In the genomic region with DNA sequence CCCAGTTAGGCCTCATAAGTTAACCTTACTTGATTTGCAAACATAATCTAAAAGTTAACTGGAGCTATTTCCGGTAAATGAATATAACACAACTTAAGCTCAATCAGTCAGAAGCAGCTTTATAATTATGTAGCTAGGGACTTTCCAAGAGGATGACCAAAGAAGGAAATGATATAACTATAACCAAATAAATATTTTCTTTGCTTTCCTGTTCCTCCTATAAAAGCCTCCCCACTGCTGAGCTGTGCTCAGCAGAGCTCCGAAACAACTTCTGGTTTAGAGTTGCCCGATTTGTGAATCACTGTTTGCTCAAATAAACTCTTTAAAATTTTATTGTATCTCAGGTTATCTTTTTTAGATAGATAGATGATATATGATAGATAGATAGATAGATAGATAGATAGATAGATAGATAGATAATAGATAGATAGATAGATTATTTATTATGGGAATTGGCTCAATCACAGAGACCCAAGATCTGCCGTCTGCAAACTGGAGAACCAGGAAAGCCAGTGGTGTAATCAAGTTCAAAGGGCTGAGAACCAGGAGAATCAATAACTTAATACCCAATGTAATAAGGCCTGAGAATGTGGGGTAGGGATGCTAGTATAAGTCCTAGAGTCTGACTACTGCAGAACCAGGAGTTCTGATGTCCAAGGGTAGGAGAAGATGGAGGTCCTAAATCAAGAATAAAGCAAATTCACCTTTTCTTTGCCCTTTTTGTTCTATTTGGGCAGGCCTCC, we compare ENCODE assay signal across 14 cellular contexts. TPM values are rescaled to one million over a fixed set of nuclear protein-coding genes. Genes with fewer than 3 reads are reported as not detected.
DNase-seq lines count a peak whose midpoint lies in the region; ATAC-seq and TF ChIP-seq lines count a peak whose summit lies in the region.
"Had no signal": no experiment of that assay in that cellular context is flagged by ENCODE, and none has a peak within 500 bp of the region (broad histone marks: within the 10 kb centered on the region; RNA-seq: fewer than 3 reads in every experiment).

No MANE protein-coding gene starts in this region.

- H3K9me3 ChIP-seq in PC-3 (ENCODE audit: low read length), result no peaks in the 10 kb centered on the region

- H3K27me3 Mint-ChIP-seq in brain, result no peaks in the 10 kb centered on the region
- H3K27me3 Mint-ChIP-seq: CD4-positive, alpha-beta memory T cell had no signal

- CTCF ChIA-PET in PC-3 (lab: Charles Lee), result no interaction called here

- BruUV-seq in PC-3 (replicated peaks; lab: Mats Ljungman, UMichigan), result TSS peak; percentile 14

- peaks cover 32% of the 10 kb centered on the region for H3K4me1 ChIP-seq in PC-3 (ENCODE audit: insufficient read depth, low read length)

- peaks cover 10% of the 10 kb centered on the region for H3K4me1 Mint-ChIP-seq in brain
- H3K4me1 Mint-ChIP-seq: CD4-positive, alpha-beta memory T cell had no signal

- peak overlapping the region; percentile 60 for H2AFZ ChIP-seq in PC-3 (ENCODE audit: low read length)
- H2AFZ ChIP-seq: GM23338 had no signal

- H3F3A ChIP-seq in PC-3 (ENCODE audit: low read length, unreplicated experiment), result no peaks in the 10 kb centered on the region

- no peaks in the 10 kb centered on the region for H3K9me2 ChIP-seq in PC-3 (replicated peaks; ENCODE audit: low read length)

- H3K36me3 Mint-ChIP-seq in brain, result peaks cover 67% of the 10 kb centered on the region

- H3K4me3 ChIP-seq in PC-3 (ENCODE audit: low read length), result no peak overlapping the region; the same call in 1 of the 2 replicates
- H3K4me3 ChIP-seq: GM23338 had no signal

- H3K36me3 ChIP-seq in PC-3 (ENCODE audit: low read depth, low read length), result no peaks in the 10 kb centered on the region

- POLR2A ChIA-PET in PC-3 (lab: Charles Lee; ENCODE audit: unreplicated experiment), result interaction anchor here (0.5 to 1.1 kb wide), 5 partner anchors 225 to 884 kb away, joined by 3 to 11 read pairs (median 3); no protein-coding TSS in a partner anchor

- peak; percentile 82 for ATAC-seq in PC-3
- ATAC-seq in left lobe of liver, result peak; percentile 76
- ATAC-seq in HG02798 (IDR thresholded peaks at IDR 0.05; ENCODE audit: poor library complexity, unreplicated experiment), result no peak
- ATAC-seq: GM23338 had no signal

- H3K27me3 ChIP-seq in PC-3 (ENCODE audit: low read length), result no peaks in the 10 kb centered on the region

- H3K4me3 Mint-ChIP-seq in brain, result no peak overlapping the region
- H3K4me3 Mint-ChIP-seq: CD4-positive, alpha-beta memory T cell; GM23338 had no signal

- H3K27ac Mint-ChIP-seq in brain, result peak overlapping the region in 3 of 5 experiments; percentile 34 to 84 (median 54)
- H3K27ac Mint-ChIP-seq: CD4-positive, alpha-beta memory T cell had no signal

- H3K79me2 ChIP-seq in PC-3 (ENCODE audit: low read length), result no peaks in the 10 kb centered on the region

- H3K27ac ChIP-seq in PC-3 (ENCODE audit: low read length), result peak overlapping the region; percentile 77
- H3K27ac ChIP-seq: C4-2B had no signal

- no peaks in the 10 kb centered on the region for H4K20me1 ChIP-seq in PC-3 (ENCODE audit: low read length)

- peak overlapping the region; percentile 23; the same call in 1 of the 2 replicates for H3K9ac ChIP-seq in PC-3 (ENCODE audit: low read length)

- TF ChIP-seq CTCF in PC-3 (conservative IDR thresholded peaks at IDR 0.05; ENCODE audit: low read depth, low read length), result no peak
- no peak for TF ChIP-seq CTCF in brain (conservative IDR thresholded peaks at IDR 0.05)

- DNase-seq in PC-3 (peak; percentile 64), left lobe of liver (ENCODE audit: low spot score) (no peak), DMS79 (lab: John Stamatoyannopoulos, UW) (no peak), OCI-M1 (lab: John Stamatoyannopoulos, UW) (no peak)
- DNase-seq: AML-193; CD4-positive, alpha-beta memory T cell; DMS153; DMS79 treated with DMSO at 0.1 percent for 48 hours; GF-D8; HCEC 1CT had no signal

- H3K9me3 Mint-ChIP-seq in brain, result no peaks in the 10 kb centered on the region
- H3K9me3 Mint-ChIP-seq: GM23338 had no signal

- intact Hi-C loops in PC-3 (cut with micrococcal nuclease), result loop anchor here (2.0 to 5.0 kb wide), 3 partner anchors 229 to 379 kb away; no protein-coding TSS in a partner anchor

- H3K4me2 ChIP-seq in PC-3 (ENCODE audit: low read length), result peak overlapping the region; percentile 35
- H3K4me2 ChIP-seq: GM23338 had no signal

RNA-seq across cellular contexts. Expression of gene TMEM161B, which starts 19.4 kb away (rescaled TPM):
- total RNA-seq in PC-3 (2014; rRNA removed) (11.5 and 12.2 TPM in 2 replicates), left lobe of liver (7.3 TPM)
- 2.8 TPM for polyA plus RNA-seq in brain (ENCODE audit: insufficient read depth, low read depth, low replicate concordance)
